8 cellular contexts compared by ENCODE assay signal in the genomic region with DNA sequence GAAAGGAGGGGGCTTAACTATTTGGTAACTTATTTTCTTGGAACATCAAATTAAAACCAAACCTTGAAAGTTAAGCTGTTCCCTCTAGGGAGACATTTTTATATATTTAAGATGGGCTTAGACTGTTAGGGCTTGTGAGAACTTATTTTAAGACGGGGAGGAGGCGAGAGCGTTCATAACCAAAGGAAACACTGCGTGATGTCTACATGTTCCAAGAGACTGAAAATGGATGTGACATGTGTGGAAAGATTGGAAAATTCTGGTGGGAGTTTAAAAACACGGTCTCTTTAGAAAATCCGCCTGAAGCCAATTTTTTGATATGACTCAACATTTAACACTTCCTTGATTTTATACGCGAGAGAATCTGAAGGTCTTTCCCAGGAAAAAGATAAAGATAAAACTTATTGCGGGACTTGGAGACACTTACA. TPM values are rescaled to one million over a fixed set of nuclear protein-coding genes. Genes with fewer than 3 reads are reported as not detected.
DNase-seq lines count a peak whose midpoint lies in the region; ATAC-seq lines count a peak whose summit lies in the region.

No MANE protein-coding gene starts in this region.

- peaks cover 72% of the 10 kb centered on the region for H3K4me1 Mint-ChIP-seq in activated CD4-positive, alpha-beta T cell treated with anti-CD3 and anti-CD28 coated beads, Interleukin-2, amount 10 ng/mL, durations not matched to agents 7 days and 5 days
- peaks cover 68% of the 10 kb centered on the region for H3K4me1 Mint-ChIP-seq in activated naive CD8-positive, alpha-beta T cell (ENCODE audit: low read depth)
- peaks cover 41% of the 10 kb centered on the region for H3K4me1 Mint-ChIP-seq in stimulated activated effector memory CD8-positive, alpha-beta T cell treated with anti-CD3 and anti-CD28 coated beads, Interleukin-12 subunit alpha, Interleukin-12 subunit beta, amount 100 ng/mL, for 72 hours

- peak overlapping the region; percentile 100 for H3K4me3 Mint-ChIP-seq in activated CD4-positive, alpha-beta T cell treated with anti-CD3 and anti-CD28 coated beads, Interleukin-2, amount 10 ng/mL, durations not matched to agents 7 days and 5 days
- H3K4me3 Mint-ChIP-seq in activated naive CD8-positive, alpha-beta T cell = peak overlapping the region; percentile 99
- peak overlapping the region; percentile 100 for H3K4me3 Mint-ChIP-seq in stimulated activated effector memory CD8-positive, alpha-beta T cell treated with anti-CD3 and anti-CD28 coated beads, Interleukin-12 subunit alpha, Interleukin-12 subunit beta, amount 100 ng/mL, for 72 hours

- H3K27ac ChIP-seq in iPS DF 6.9 (ENCODE audit: low read length) = no peak overlapping the region

- no peaks in the 10 kb centered on the region for H3K27me3 Mint-ChIP-seq in activated CD4-positive, alpha-beta T cell treated with anti-CD3 and anti-CD28 coated beads, Interleukin-2, amount 10 ng/mL, durations not matched to agents 7 days and 5 days
- H3K27me3 Mint-ChIP-seq in activated naive CD8-positive, alpha-beta T cell = no peaks in the 10 kb centered on the region

- no peaks in the 10 kb centered on the region for H3K4me1 ChIP-seq in iPS DF 6.9 (ENCODE audit: control insufficient read depth, insufficient read depth, low read length)

- H3K9me3 ChIP-seq in iPS DF 6.9 (ENCODE audit: control insufficient read depth, insufficient read depth, low read length) = no peaks in the 10 kb centered on the region

- CTCF ChIA-PET in activated CD4-positive, alpha-beta T cell treated with anti-CD3 and anti-CD28 coated beads, Interleukin-2, amount 10 ng/mL, durations not matched to agents 7 days and 5 days (lab: Charles Lee) = interaction anchor here (1.9 kb wide), 1 partner anchor 20 kb away, joined by 9 read pairs; the partner anchor contains the start of gene SRSF10

- no peaks in the 10 kb centered on the region; the same call in 1 of the 2 replicates for H3K36me3 ChIP-seq in iPS DF 6.9 (ENCODE audit: control insufficient read depth, insufficient read depth, low read length)

- peak overlapping the region; percentile 100 for H3K27ac Mint-ChIP-seq in activated CD4-positive, alpha-beta T cell treated with anti-CD3 and anti-CD28 coated beads, Interleukin-2, amount 10 ng/mL, durations not matched to agents 7 days and 5 days
- H3K27ac Mint-ChIP-seq in activated naive CD8-positive, alpha-beta T cell = peak overlapping the region; percentile 100
- peak overlapping the region; percentile 100 for H3K27ac Mint-ChIP-seq in stimulated activated effector memory CD8-positive, alpha-beta T cell treated with anti-CD3 and anti-CD28 coated beads, Interleukin-12 subunit alpha, Interleukin-12 subunit beta, amount 100 ng/mL, for 72 hours

- no peak for ATAC-seq in stimulated activated effector memory CD8-positive, alpha-beta T cell treated with anti-CD3 and anti-CD28 coated beads, Interleukin-12 subunit alpha, Interleukin-12 subunit beta, amount 100 ng/mL, for 72 hours
- no peak for ATAC-seq in sciatic nerve

- intact Hi-C loops in sciatic nerve (cut with DNase I) = no loop called here

- POLR2A ChIA-PET in activated CD4-positive, alpha-beta T cell treated with anti-CD3 and anti-CD28 coated beads, Interleukin-2, amount 10 ng/mL, durations not matched to agents 7 days and 5 days (lab: Charles Lee) = interaction anchor here (1.7 kb wide), 1 partner anchor 20 kb away, joined by 9 read pairs; the partner anchor contains the start of gene SRSF10

- H3K36me3 Mint-ChIP-seq in activated CD4-positive, alpha-beta T cell treated with anti-CD3 and anti-CD28 coated beads, Interleukin-2, amount 10 ng/mL, durations not matched to agents 7 days and 5 days (ENCODE audit: low read depth) = peaks cover 49% of the 10 kb centered on the region
- H3K36me3 Mint-ChIP-seq in activated naive CD8-positive, alpha-beta T cell = peaks cover 12% of the 10 kb centered on the region
- peaks cover 73% of the 10 kb centered on the region for H3K36me3 Mint-ChIP-seq in stimulated activated effector memory CD8-positive, alpha-beta T cell treated with anti-CD3 and anti-CD28 coated beads, Interleukin-12 subunit alpha, Interleukin-12 subunit beta, amount 100 ng/mL, for 72 hours

- no peak for DNase-seq in activated CD4-positive, alpha-beta T cell treated with anti-CD3 and anti-CD28 coated beads, Interleukin-2, amount 10 ng/mL, durations not matched to agents 7 days and 5 days
- DNase-seq in activated CD4-positive, alpha-beta T cell treated with anti-CD3 and anti-CD28 coated beads for 4 hours = no peak
- DNase-seq in iPS DF 6.9 (ENCODE audit: low read depth, low spot score) = no peak
- DNase-seq in stimulated activated effector memory CD8-positive, alpha-beta T cell treated with anti-CD3 and anti-CD28 coated beads, Interleukin-12 subunit alpha, Interleukin-12 subunit beta, amount 100 ng/mL, for 72 hours (ENCODE audit: low spot score in 2 of 2) = no peak
- DNase-seq in sciatic nerve (ENCODE audit: low spot score) = no peak
- no peak for DNase-seq in NCI-H2029 treated with DMSO at 0.1 percent for 48 hours (lab: John Stamatoyannopoulos, UW)
- DNase-seq in NOMO-1 treated with dmso at 0.1 percent for 144 hours (lab: John Stamatoyannopoulos, UW; ENCODE audit: unreplicated experiment) = no peak

- no peaks in the 10 kb centered on the region for H3K27me3 ChIP-seq in iPS DF 6.9 (ENCODE audit: control insufficient read depth, insufficient read depth, low read length)

- WGBS in iPS DF 6.9 (ENCODE audit: insufficient coverage, insufficient read length) = no CpG with 5 or more reads among the region's 9 CpGs

- H3K9me3 Mint-ChIP-seq in activated CD4-positive, alpha-beta T cell treated with anti-CD3 and anti-CD28 coated beads, Interleukin-2, amount 10 ng/mL, durations not matched to agents 7 days and 5 days = no peaks in the 10 kb centered on the region
- H3K9me3 Mint-ChIP-seq in activated naive CD8-positive, alpha-beta T cell (ENCODE audit: low read depth) = no peaks in the 10 kb centered on the region
- no peaks in the 10 kb centered on the region for H3K9me3 Mint-ChIP-seq in stimulated activated effector memory CD8-positive, alpha-beta T cell treated with anti-CD3 and anti-CD28 coated beads, Interleukin-12 subunit alpha, Interleukin-12 subunit beta, amount 100 ng/mL, for 72 hours

- H3K4me3 ChIP-seq in iPS DF 6.9 (ENCODE audit: low read length) = peak overlapping the region; percentile 80

RNA-seq across cellular contexts. Expression of gene PNRC2, which starts 0.7 kb away (rescaled TPM):
- 100 to 1,000 TPM; 151 to 186 TPM for total RNA-seq in activated CD4-positive, alpha-beta T cell treated with anti-CD3 and anti-CD28 coated beads, Interleukin-2, amount 10 ng/mL, durations not matched to agents 7 days and 5 days
- 84.2 TPM for total RNA-seq in sciatic nerve

RNA-seq across cellular contexts. Expression of gene SRSF10, which starts 19.8 kb away (rescaled TPM):
- total RNA-seq in activated CD4-positive, alpha-beta T cell treated with anti-CD3 and anti-CD28 coated beads, Interleukin-2, amount 10 ng/mL, durations not matched to agents 7 days and 5 days = 100 to 1,000 TPM; 217 to 224 TPM
- 92.1 TPM for total RNA-seq in sciatic nerve

RNA-seq across cellular contexts. Expression of gene CNR2, which starts 47.1 kb away (rescaled TPM):
- total RNA-seq in activated CD4-positive, alpha-beta T cell treated with anti-CD3 and anti-CD28 coated beads, Interleukin-2, amount 10 ng/mL, durations not matched to agents 7 days and 5 days = under 1 TPM; 0.04 to 0.07 TPM
- 0.09 TPM for total RNA-seq in sciatic nerve
